ENCODE assay signal across 1 cellular context in the genomic region with DNA sequence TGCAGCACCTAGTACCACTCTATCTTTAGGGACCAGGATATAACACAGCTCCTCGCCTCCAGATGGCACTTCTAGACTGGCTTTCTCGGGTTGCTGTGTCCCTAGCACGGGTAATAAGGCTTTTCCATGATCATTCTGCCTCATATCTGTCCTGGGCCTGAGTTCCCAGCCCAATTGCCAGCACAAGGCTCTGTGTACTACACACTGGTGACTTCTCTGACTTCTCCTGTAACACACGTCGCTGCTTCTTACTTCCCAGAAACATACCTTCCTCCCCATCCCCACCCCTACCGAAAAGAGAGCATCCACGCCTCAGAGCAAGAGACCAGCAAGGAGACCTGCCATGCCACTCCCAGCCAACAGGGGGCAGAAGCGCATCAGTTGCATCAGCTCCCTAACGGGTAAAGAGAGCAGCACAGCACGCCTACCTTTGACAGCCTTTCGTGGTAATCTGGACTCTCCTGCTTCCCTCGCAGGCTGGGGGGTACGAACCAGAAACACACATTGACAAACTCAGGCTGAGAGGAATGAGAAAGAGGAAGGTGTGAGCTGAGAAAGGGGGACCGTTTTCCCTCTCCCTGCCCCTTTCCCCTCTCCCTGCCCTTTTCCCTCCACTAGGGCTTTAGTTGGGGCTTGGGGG.
TF ChIP-seq lines count a peak whose summit lies in the region.

No MANE protein-coding gene starts in this region.

TF ChIP-seq in GM23338, 12 proteins besides CTCF, POLR2A, EP300 and RAD21 (continued from another document):
- TF ChIP-seq, protein P1, sequence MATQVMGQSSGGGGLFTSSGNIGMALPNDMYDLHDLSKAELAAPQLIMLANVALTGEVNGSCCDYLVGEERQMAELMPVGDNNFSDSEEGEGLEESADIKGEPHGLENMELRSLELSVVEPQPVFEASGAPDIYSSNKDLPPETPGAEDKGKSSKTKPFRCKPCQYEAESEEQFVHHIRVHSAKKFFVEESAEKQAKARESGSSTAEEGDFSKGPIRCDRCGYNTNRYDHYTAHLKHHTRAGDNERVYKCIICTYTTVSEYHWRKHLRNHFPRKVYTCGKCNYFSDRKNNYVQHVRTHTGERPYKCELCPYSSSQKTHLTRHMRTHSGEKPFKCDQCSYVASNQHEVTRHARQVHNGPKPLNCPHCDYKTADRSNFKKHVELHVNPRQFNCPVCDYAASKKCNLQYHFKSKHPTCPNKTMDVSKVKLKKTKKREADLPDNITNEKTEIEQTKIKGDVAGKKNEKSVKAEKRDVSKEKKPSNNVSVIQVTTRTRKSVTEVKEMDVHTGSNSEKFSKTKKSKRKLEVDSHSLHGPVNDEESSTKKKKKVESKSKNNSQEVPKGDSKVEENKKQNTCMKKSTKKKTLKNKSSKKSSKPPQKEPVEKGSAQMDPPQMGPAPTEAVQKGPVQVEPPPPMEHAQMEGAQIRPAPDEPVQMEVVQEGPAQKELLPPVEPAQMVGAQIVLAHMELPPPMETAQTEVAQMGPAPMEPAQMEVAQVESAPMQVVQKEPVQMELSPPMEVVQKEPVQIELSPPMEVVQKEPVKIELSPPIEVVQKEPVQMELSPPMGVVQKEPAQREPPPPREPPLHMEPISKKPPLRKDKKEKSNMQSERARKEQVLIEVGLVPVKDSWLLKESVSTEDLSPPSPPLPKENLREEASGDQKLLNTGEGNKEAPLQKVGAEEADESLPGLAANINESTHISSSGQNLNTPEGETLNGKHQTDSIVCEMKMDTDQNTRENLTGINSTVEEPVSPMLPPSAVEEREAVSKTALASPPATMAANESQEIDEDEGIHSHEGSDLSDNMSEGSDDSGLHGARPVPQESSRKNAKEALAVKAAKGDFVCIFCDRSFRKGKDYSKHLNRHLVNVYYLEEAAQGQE (IDR thresholded peaks at IDR 0.05; ENCODE audit: unreplicated experiment), result no peak
- TF ChIP-seq, protein P2, sequence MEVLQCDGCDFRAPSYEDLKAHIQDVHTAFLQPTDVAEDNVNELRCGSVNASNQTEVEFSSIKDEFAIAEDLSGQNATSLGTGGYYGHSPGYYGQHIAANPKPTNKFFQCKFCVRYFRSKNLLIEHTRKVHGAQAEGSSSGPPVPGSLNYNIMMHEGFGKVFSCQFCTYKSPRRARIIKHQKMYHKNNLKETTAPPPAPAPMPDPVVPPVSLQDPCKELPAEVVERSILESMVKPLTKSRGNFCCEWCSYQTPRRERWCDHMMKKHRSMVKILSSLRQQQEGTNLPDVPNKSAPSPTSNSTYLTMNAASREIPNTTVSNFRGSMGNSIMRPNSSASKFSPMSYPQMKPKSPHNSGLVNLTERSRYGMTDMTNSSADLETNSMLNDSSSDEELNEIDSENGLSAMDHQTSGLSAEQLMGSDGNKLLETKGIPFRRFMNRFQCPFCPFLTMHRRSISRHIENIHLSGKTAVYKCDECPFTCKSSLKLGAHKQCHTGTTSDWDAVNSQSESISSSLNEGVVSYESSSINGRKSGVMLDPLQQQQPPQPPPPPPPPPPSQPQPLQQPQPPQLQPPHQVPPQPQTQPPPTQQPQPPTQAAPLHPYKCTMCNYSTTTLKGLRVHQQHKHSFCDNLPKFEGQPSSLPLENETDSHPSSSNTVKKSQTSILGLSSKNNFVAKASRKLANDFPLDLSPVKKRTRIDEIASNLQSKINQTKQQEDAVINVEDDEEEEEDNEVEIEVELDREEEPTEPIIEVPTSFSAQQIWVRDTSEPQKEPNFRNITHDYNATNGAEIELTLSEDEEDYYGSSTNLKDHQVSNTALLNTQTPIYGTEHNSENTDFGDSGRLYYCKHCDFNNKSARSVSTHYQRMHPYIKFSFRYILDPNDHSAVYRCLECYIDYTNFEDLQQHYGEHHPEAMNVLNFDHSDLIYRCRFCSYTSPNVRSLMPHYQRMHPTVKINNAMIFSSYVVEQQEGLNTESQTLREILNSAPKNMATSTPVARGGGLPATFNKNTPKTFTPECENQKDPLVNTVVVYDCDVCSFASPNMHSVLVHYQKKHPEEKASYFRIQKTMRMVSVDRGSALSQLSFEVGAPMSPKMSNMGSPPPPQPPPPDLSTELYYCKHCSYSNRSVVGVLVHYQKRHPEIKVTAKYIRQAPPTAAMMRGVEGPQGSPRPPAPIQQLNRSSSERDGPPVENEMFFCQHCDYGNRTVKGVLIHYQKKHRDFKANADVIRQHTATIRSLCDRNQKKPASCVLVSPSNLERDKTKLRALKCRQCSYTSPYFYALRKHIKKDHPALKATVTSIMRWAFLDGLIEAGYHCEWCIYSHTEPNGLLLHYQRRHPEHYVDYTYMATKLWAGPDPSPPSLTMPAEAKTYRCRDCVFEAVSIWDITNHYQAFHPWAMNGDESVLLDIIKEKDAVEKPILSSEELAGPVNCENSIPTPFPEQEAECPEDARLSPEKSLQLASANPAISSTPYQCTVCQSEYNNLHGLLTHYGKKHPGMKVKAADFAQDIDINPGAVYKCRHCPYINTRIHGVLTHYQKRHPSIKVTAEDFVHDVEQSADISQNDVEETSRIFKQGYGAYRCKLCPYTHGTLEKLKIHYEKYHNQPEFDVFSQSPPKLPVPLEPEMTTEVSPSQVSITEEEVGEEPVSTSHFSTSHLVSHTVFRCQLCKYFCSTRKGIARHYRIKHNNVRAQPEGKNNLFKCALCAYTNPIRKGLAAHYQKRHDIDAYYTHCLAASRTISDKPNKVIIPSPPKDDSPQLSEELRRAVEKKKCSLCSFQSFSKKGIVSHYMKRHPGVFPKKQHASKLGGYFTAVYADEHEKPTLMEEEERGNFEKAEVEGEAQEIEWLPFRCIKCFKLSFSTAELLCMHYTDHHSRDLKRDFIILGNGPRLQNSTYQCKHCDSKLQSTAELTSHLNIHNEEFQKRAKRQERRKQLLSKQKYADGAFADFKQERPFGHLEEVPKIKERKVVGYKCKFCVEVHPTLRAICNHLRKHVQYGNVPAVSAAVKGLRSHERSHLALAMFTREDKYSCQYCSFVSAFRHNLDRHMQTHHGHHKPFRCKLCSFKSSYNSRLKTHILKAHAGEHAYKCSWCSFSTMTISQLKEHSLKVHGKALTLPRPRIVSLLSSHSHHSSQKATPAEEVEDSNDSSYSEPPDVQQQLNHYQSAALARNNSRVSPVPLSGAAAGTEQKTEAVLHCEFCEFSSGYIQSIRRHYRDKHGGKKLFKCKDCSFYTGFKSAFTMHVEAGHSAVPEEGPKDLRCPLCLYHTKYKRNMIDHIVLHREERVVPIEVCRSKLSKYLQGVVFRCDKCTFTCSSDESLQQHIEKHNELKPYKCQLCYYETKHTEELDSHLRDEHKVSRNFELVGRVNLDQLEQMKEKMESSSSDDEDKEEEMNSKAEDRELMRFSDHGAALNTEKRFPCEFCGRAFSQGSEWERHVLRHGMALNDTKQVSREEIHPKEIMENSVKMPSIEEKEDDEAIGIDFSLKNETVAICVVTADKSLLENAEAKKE (CRISPR knock-in tag; IDR thresholded peaks at IDR 0.05), result no peak
- TF ChIP-seq NANOG (IDR thresholded peaks at IDR 0.05; ENCODE audit: borderline replicate concordance), result no peak
- TF ChIP-seq EZH2phosphoT487 (IDR thresholded peaks at IDR 0.05; ENCODE audit: unreplicated experiment), result no peak
